7 cellular contexts compared by ENCODE assay signal in genomic region chr3:99859855-99860254, GRCh38. TPM values are rescaled to one million over a fixed set of nuclear protein-coding genes. Genes with fewer than 3 reads are reported as not detected.
DNase-seq lines count a peak whose midpoint lies in the region; ATAC-seq lines count a peak whose summit lies in the region.

No MANE protein-coding gene starts in this region.

- H3K27ac ChIP-seq in mesenchymal stem cell (ENCODE audit: low read length, poor library complexity, severe bottlenecking) (peak overlapping the region; percentile 96), aorta (ENCODE audit: low read depth in 1 of 2, low read length in 2 of 2) (peak overlapping the region in 1 of 2 donors; percentile 85)

- no peak overlapping the region for H2AFZ ChIP-seq in mesenchymal stem cell (ENCODE audit: low read depth, low read length)

- peaks cover 7% of the 10 kb centered on the region for H3K79me1 ChIP-seq in mesenchymal stem cell (replicated peaks; ENCODE audit: low read length, poor library complexity, severe bottlenecking)

- intact Hi-C loops in aorta (cut with DNase I), result loop anchor here in 1 of 2 donors (10.0 kb wide), 1 partner anchor 295 kb away; no protein-coding TSS in a partner anchor

- no peak overlapping the region for H2BK120ac ChIP-seq in mesenchymal stem cell (ENCODE audit: low read depth, low read length)

- no peak overlapping the region for H2BK15ac ChIP-seq in mesenchymal stem cell (ENCODE audit: low read depth, poor library complexity, severe bottlenecking)

- H3K4ac ChIP-seq in mesenchymal stem cell (ENCODE audit: low read depth in 1 of 2, low read length in 2 of 2), result no peak overlapping the region

- no peak overlapping the region for H3K4me2 ChIP-seq in mesenchymal stem cell (ENCODE audit: low read length, poor library complexity, severe bottlenecking)

- H3K4me1 ChIP-seq in mesenchymal stem cell (ENCODE audit: control insufficient read depth, insufficient read depth, low read depth, low read length), result peaks cover 8% of the 10 kb centered on the region
- H3K4me1 ChIP-seq in aorta (ENCODE audit: control insufficient read depth in 1 of 2, insufficient read depth in 2 of 2, low read length in 2 of 2), result peaks cover 6 to 27% of the 10 kb centered on the region in 2 donors

- H3K9ac ChIP-seq in mesenchymal stem cell (ENCODE audit: low read length), result peak overlapping the region; percentile 83

- 0% methylated on average over 1 of the region's 1 CpG for WGBS in mesenchymal stem cell
- WGBS in aorta, 2 donors, result 4 to 6% methylated on average over 1 of the region's 1 CpG

- H3K14ac ChIP-seq in mesenchymal stem cell (ENCODE audit: low read length in 2 of 2), result no peak overlapping the region

- H3K36me3 ChIP-seq in mesenchymal stem cell (ENCODE audit: control insufficient read depth in 1 of 2, insufficient read depth in 2 of 2, low read depth in 1 of 2, low read length in 2 of 2) (peaks cover 16 to 81% of the 10 kb centered on the region in 2 experiments), aorta (ENCODE audit: control insufficient read depth in 1 of 2, insufficient read depth in 2 of 2, low read length in 1 of 2) (peaks cover 5 to 11% of the 10 kb centered on the region in 2 donors)

- H3K4me3 ChIP-seq in mesenchymal stem cell (ENCODE audit: insufficient read depth in 1 of 2, low read depth in 1 of 2, low read length in 2 of 2), result no peak overlapping the region
- H3K4me3 ChIP-seq in aorta (ENCODE audit: low read length in 2 of 2), result no peak overlapping the region

- no peaks in the 10 kb centered on the region for H3K27me3 ChIP-seq in mesenchymal stem cell (ENCODE audit: control insufficient read depth in 1 of 2, insufficient read depth in 1 of 2, low read length in 2 of 2)
- H3K27me3 ChIP-seq in aorta (ENCODE audit: control insufficient read depth in 1 of 2, insufficient read depth in 2 of 2, low read length in 1 of 2), result no peaks in the 10 kb centered on the region

- H3K18ac ChIP-seq in mesenchymal stem cell (ENCODE audit: low read depth in 1 of 2, low read length in 2 of 2), result no peak overlapping the region

- H2AK5ac ChIP-seq in mesenchymal stem cell (ENCODE audit: low read length, severe bottlenecking), result no peak overlapping the region

- H2BK5ac ChIP-seq in mesenchymal stem cell (ENCODE audit: low read depth, low read length, poor library complexity, severe bottlenecking), result no peak overlapping the region

- no peak overlapping the region for H2BK12ac ChIP-seq in mesenchymal stem cell (ENCODE audit: low read length in 2 of 2)

- no peak overlapping the region for H4K91ac ChIP-seq in mesenchymal stem cell (ENCODE audit: low read length)

- H4K8ac ChIP-seq in mesenchymal stem cell (ENCODE audit: low read length), result no peak overlapping the region

- no peaks in the 10 kb centered on the region for H3K9me3 ChIP-seq in mesenchymal stem cell (ENCODE audit: control insufficient read depth, low read length)
- H3K9me3 ChIP-seq in aorta (ENCODE audit: control insufficient read depth, low read length), result no peaks in the 10 kb centered on the region

- DNase-seq in M059J (ENCODE audit: low read depth) (peak; percentile 91), dedifferentiated amniotic fluid mesenchymal stem cell (ENCODE audit: extremely low spot score) (peak; percentile 97), mesenchymal stem cell (peak; percentile 94), aorta (no peak)
- DNase-seq in stimulated activated CD4-positive, alpha-beta T cell treated with anti-CD3 and anti-CD28 coated beads, Interleukin-2, amount 100 ng/mL, for 24 hours, result no peak

- ATAC-seq in aorta (ENCODE audit: low FRiP score) (peak; percentile 51), GM18519 (IDR thresholded peaks at IDR 0.05; ENCODE audit: low FRiP score, unreplicated experiment) (no peak), GM19324 (IDR thresholded peaks at IDR 0.05; ENCODE audit: low FRiP score, unreplicated experiment) (no peak)

- H3K23ac ChIP-seq in mesenchymal stem cell (ENCODE audit: low read length in 2 of 2), result no peak overlapping the region

RNA-seq across cellular contexts. Expression of gene CMSS1, which starts 42.2 kb away (rescaled TPM):
- 38.7 and 49.9 TPM in 2 replicates for total RNA-seq in M059J (2014; rRNA removed; shearing (Covaris generic))
- 11.1 TPM for polyA plus RNA-seq in mesenchymal stem cell (2013, experiment 1 of 2)
- 12.6 TPM for polyA plus RNA-seq in mesenchymal stem cell (2013, experiment 2 of 2)
- total RNA-seq in aorta, result 10 to 100 TPM; 21.3 to 31.0 TPM
- polyA plus RNA-seq in aorta, result 10 to 100 TPM; 35.6 to 36.3 TPM

Comparison
In these comparisons a context has a peak if more than half of its experiments do, and no peak if none do; other contexts are left out.
1. DNase-seq: peak in M059J (single experiment), dedifferentiated amniotic fluid mesenchymal stem cell (single experiment) and mesenchymal stem cell (single experiment); none in aorta (0 of 2) and stimulated activated CD4-positive, alpha-beta T cell treated with anti-CD3 and anti-CD28 coated beads, Interleukin-2, amount 100 ng/mL, for 24 hours (0 of 2).